In genomic region chr5:34526682-34527305, GRCh38 we compare ENCODE assay signal across 1 cellular context.
TF ChIP-seq lines count a peak whose summit lies in the region.

No MANE protein-coding gene starts in this region.

TF ChIP-seq in K562, 482 proteins besides CTCF, POLR2A, EP300 and RAD21 (continued from another document):
- TF ChIP-seq HEY1 (CRISPR knock-in tag; IDR thresholded peaks at IDR 0.05; ENCODE audit: borderline replicate concordance) (no peak), TBL1XR1 (IDR thresholded peaks at IDR 0.05; ENCODE audit: low read length in 2 of 2) (0 out of 4 replicates have a peak, but pooled peaks of 1 of the 2 experiments have one; percentile 39), E2F4 (CRISPR knock-in tag; IDR thresholded peaks at IDR 0.05; ENCODE audit: low read depth) (no peak), MTA3 (IDR thresholded peaks at IDR 0.05; ENCODE audit: borderline replicate concordance) (peak; percentile 60; the same call in 1 of the 2 replicates), ZNF311 (CRISPR knock-in tag; IDR thresholded peaks at IDR 0.05) (no peak), NELFE (IDR thresholded peaks at IDR 0.05; ENCODE audit: insufficient read depth, insufficient read length) (no peak), SLC30A9 (CRISPR knock-in tag; IDR thresholded peaks at IDR 0.05) (no peak), RNF219 (CRISPR knock-in tag; IDR thresholded peaks at IDR 0.05) (no peak), POLR2AphosphoS2 (IDR thresholded peaks at IDR 0.05; ENCODE audit: low read length) (no peak), FOXM1 (IDR thresholded peaks at IDR 0.05; ENCODE audit: low read depth) (peak; percentile 50; the same call in 1 of the 2 replicates), FOXM1 (CRISPR knock-in tag; IDR thresholded peaks at IDR 0.05; ENCODE audit: low read depth) (no peak), POLR2H (tag; IDR thresholded peaks at IDR 0.05; ENCODE audit: low read depth) (no peak), NR1H2 (CRISPR knock-in tag; IDR thresholded peaks at IDR 0.05) (no peak), NFATC3 (IDR thresholded peaks at IDR 0.05) (no peak), RNF2 (IDR thresholded peaks at IDR 0.05) (no peak), IRF2 (CRISPR knock-in tag; IDR thresholded peaks at IDR 0.05) (no peak), MXI1 (IDR thresholded peaks at IDR 0.05; ENCODE audit: low read depth, low read length) (no peak), ZFP91 (CRISPR knock-in tag; IDR thresholded peaks at IDR 0.05) (no peak), E2F3 (CRISPR knock-in tag; IDR thresholded peaks at IDR 0.05) (no peak), HNRNPH1 (optimal IDR thresholded peaks at IDR 0.05; ENCODE audit: low read depth, low read length) (no peak), TCF3 (CRISPR knock-in tag; IDR thresholded peaks at IDR 0.05) (peak; percentile 89), PHF21A (IDR thresholded peaks at IDR 0.05; ENCODE audit: borderline replicate concordance, low read depth) (no peak), C11orf30 (IDR thresholded peaks at IDR 0.05; ENCODE audit: low read depth) (no peak), SREBF1 (IDR thresholded peaks at IDR 0.05; ENCODE audit: borderline replicate concordance, low read depth, low read length) (no peak), BRD4 (IDR thresholded peaks at IDR 0.05) (no peak), WHSC1 (IDR thresholded peaks at IDR 0.05; ENCODE audit: low read length) (no peak), MYBL2 (IDR thresholded peaks at IDR 0.05; ENCODE audit: low read depth) (no peak), MYBL2 (CRISPR knock-in tag; IDR thresholded peaks at IDR 0.05; ENCODE audit: borderline replicate concordance) (no peak), TFAM (CRISPR knock-in tag; conservative IDR thresholded peaks at IDR 0.05) (no peak), PHB2 (IDR thresholded peaks at IDR 0.05; ENCODE audit: low read depth) (0 out of 2 replicates have a peak, but pooled peaks have one; percentile 26), U2AF1 (optimal IDR thresholded peaks at IDR 0.05; ENCODE audit: low read depth, low read length) (no peak), STAT6 (CRISPR knock-in tag; IDR thresholded peaks at IDR 0.05) (no peak), PTBP1 (IDR thresholded peaks at IDR 0.05; ENCODE audit: low read depth, low read length) (no peak), ZNF277 (CRISPR knock-in tag; IDR thresholded peaks at IDR 0.05; ENCODE audit: borderline replicate concordance) (no peak), ZNF79 (CRISPR knock-in tag; IDR thresholded peaks at IDR 0.05; ENCODE audit: low read depth) (no peak), ZNF449 (CRISPR knock-in tag; IDR thresholded peaks at IDR 0.05) (no peak), NCOA1 (IDR thresholded peaks at IDR 0.05; ENCODE audit: low read depth) (no peak), ZNF140 (CRISPR knock-in tag; IDR thresholded peaks at IDR 0.05) (no peak), SMARCB1 (IDR thresholded peaks at IDR 0.05; ENCODE audit: insufficient read length, low read depth) (no peak), ZNF354B (CRISPR knock-in tag; IDR thresholded peaks at IDR 0.05) (no peak), SRF (CRISPR knock-in tag; IDR thresholded peaks at IDR 0.05) (no peak), ZNF398 (CRISPR knock-in tag; IDR thresholded peaks at IDR 0.05) (no peak), HDAC8 (tag; IDR thresholded peaks at IDR 0.05) (no peak), SPI1 (IDR thresholded peaks at IDR 0.05; ENCODE audit: borderline replicate concordance, low read depth, low read length) (no peak), ZBTB26 (CRISPR knock-in tag; IDR thresholded peaks at IDR 0.05) (no peak), CC2D1A (IDR thresholded peaks at IDR 0.05) (no peak), NRF1 (conservative IDR thresholded peaks at IDR 0.05 in 1 of 2, IDR thresholded peaks at IDR 0.05 in 1 of 2) (peak; percentile 35 to 42; a peak in 2 of 4 replicates), NUFIP1 (IDR thresholded peaks at IDR 0.05; ENCODE audit: partially characterized antibody) (no peak), ZNF124 (CRISPR knock-in tag; IDR thresholded peaks at IDR 0.05) (no peak)
